Comparison of ENCODE assay signal across 16 cellular contexts in the genomic region with DNA sequence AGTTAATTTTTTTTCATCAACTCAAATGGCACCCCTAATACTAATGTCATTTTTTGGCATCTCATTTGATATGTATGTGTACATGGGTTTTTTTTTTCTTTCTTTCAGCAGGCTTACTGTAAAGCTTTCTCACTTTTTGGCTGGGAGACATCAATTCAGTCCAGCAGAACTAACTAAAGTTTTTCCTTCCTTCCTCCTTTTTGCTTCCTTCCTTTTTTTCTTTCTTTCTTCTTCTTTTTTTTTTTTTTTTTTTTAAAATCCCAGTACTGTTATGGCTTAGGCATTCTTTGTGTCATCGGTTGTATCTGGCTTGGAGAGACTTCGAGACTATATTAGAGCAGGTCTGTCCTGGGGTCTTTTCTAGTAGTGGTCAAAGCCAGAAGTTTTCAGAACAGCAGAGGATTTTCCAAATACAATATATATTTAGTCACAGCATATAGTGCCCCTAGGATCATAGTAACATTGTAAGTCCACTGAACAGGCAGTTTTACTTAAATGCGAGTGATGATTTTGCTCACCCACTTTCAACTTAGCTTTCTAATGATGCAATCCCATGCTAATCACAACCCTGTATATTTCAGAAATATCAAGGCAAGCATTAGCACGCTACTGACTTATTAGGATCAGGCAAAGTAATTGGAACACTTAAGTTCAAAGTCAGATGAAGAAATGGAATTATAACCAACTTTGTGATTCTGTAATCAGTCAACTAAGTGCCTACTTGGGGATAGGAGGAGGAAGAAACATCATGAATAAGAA.
"Had no signal": no experiment of that assay in that cellular context is flagged by ENCODE, and none has a peak within 500 bp of the region (broad histone marks: within the 10 kb centered on the region; RNA-seq: fewer than 3 reads in every experiment).

No MANE protein-coding gene starts in this region.

- H3K27ac Mint-ChIP-seq: activated B cell treated with CpG ODN at 0.5 μM for 24 hours; activated CD4-positive, alpha-beta T cell treated with anti-CD3 and anti-CD28 coated beads, Interleukin-2, amount 10 ng/mL, durations not matched to agents 7 days and 5 days; nephron progenitor cell; stimulated activated naive CD8-positive, alpha-beta T cell treated with anti-CD3 and anti-CD28 coated beads, Interleukin-15, Interleukin-2, amounts not matched to agents 100 ng/mL and 50 ng/mL, for 24 hours; T-helper 1 cell treated with Interleukin-12 subunit alpha and Interleukin-12 subunit beta and Interleukin-4 antibody, amounts not matched to agents 30 μg/mL and 1 μg/mL, for 36 hours had no signal

- H3K4me3 ChIP-seq: esophagus muscularis mucosa, upper lobe of right lung had no signal

- H3K9me3 Mint-ChIP-seq: activated B cell treated with CpG ODN at 0.5 μM for 24 hours; activated CD4-positive, alpha-beta T cell treated with anti-CD3 and anti-CD28 coated beads, Interleukin-2, amount 10 ng/mL, durations not matched to agents 7 days and 5 days; nephron progenitor cell; stimulated activated naive CD8-positive, alpha-beta T cell treated with anti-CD3 and anti-CD28 coated beads, Interleukin-15, Interleukin-2, amounts not matched to agents 100 ng/mL and 50 ng/mL, for 24 hours; T-helper 1 cell treated with Interleukin-12 subunit alpha and Interleukin-12 subunit beta and Interleukin-4 antibody, amounts not matched to agents 30 μg/mL and 1 μg/mL, for 36 hours had no signal

- H3K9me3 ChIP-seq: esophagus muscularis mucosa, upper lobe of right lung had no signal

- H3K36me3 ChIP-seq: esophagus muscularis mucosa, upper lobe of right lung had no signal

- DNase-seq: activated B cell treated with CpG ODN at 0.5 μM for 24 hours; activated CD4-positive, alpha-beta T cell treated with anti-CD3 and anti-CD28 coated beads, Interleukin-2, amount 10 ng/mL, durations not matched to agents 7 days and 5 days; activated CD8-positive, alpha-beta memory T cell treated with anti-CD3 and anti-CD28 coated beads for 24 hours; activated naive CD4-positive, alpha-beta T cell treated with anti-CD3 and anti-CD28 coated beads, Interleukin-2, amount 50 U/mL, for 16 hours; foreskin fibroblast; head of caudate nucleus; left colon; nephron progenitor cell; stimulated activated CD4-positive, alpha-beta T cell treated with anti-CD3 and anti-CD28 coated beads, Interleukin-15, amount 100 ng/mL, for 24 hours; stimulated activated CD4-positive, alpha-beta T cell treated with anti-CD3 and anti-CD28 coated beads, Interleukin-4, amount 100 ng/mL, for 24 hours; upper lobe of right lung had no signal

- FAIRE-seq: bronchial epithelial cell had no signal

- H3K27ac ChIP-seq: esophagus muscularis mucosa, parathyroid adenoma, upper lobe of right lung had no signal

- H2AFZ ChIP-seq: parathyroid adenoma had no signal

- H3K4me1 ChIP-seq: parathyroid adenoma had no signal

- H3K4me3 Mint-ChIP-seq: activated B cell treated with CpG ODN at 0.5 μM for 24 hours; activated CD4-positive, alpha-beta T cell treated with anti-CD3 and anti-CD28 coated beads, Interleukin-2, amount 10 ng/mL, durations not matched to agents 7 days and 5 days; stimulated activated naive CD8-positive, alpha-beta T cell treated with anti-CD3 and anti-CD28 coated beads, Interleukin-15, Interleukin-2, amounts not matched to agents 100 ng/mL and 50 ng/mL, for 24 hours; T-helper 1 cell treated with Interleukin-12 subunit alpha and Interleukin-12 subunit beta and Interleukin-4 antibody, amounts not matched to agents 30 μg/mL and 1 μg/mL, for 36 hours had no signal

- H3K9ac ChIP-seq: parathyroid adenoma had no signal

- ATAC-seq: left colon, upper lobe of right lung had no signal
